In genomic region chr1:54220004-54220811, GRCh38 we compare ENCODE assay signal across 8 cellular contexts. TPM values are rescaled to one million over a fixed set of nuclear protein-coding genes. Genes with fewer than 3 reads are reported as not detected.
DNase-seq lines count a peak whose midpoint lies in the region; ATAC-seq and TF ChIP-seq lines count a peak whose summit lies in the region.

No MANE protein-coding gene starts in this region.

- no peaks in the 10 kb centered on the region for H3K9me3 Mint-ChIP-seq in CD4-positive, alpha-beta T cell

- no peak for TF ChIP-seq RAD21 in SK-N-SH (IDR thresholded peaks at IDR 0.05; ENCODE audit: low read length)

- TF ChIP-seq POLR2A in ovary (IDR thresholded peaks at IDR 0.05): no peak

- H3K4me1 Mint-ChIP-seq in CD4-positive, alpha-beta T cell (ENCODE audit: low read depth): no peaks in the 10 kb centered on the region

- no peak overlapping the region for H3K9ac ChIP-seq in SK-N-SH

- H3K4me3 Mint-ChIP-seq in CD4-positive, alpha-beta T cell: no peak overlapping the region

- WGBS in SK-N-SH (ENCODE audit: low lambda C conversion rate): 77% methylated on average over 13 of the region's 18 CpGs
- 9 to 17% (median 15%) methylated on average over 18 of the region's 18 CpGs for WGBS in ovary, 3 donors

- no peak for TF ChIP-seq CTCF in CD4-positive, alpha-beta T cell (IDR thresholded peaks at IDR 0.05)
- TF ChIP-seq CTCF in SK-N-SH (IDR thresholded peaks at IDR 0.05) (no peak), foreskin fibroblast (IDR thresholded peaks at IDR 0.05; ENCODE audit: low read depth, low read length) (no peak), ovary (IDR thresholded peaks at IDR 0.05) (no peak)

- intact Hi-C loops in CD4-positive, alpha-beta T cell (cut with DNase I, micrococcal nuclease): no loop called here
- intact Hi-C loops in ovary (cut with DNase I): no loop called here

- no peaks in the 10 kb centered on the region for H3K9me3 ChIP-seq in CD4-positive, alpha-beta T cell (ENCODE audit: control insufficient read depth, low read length)
- H3K9me3 ChIP-seq in SK-N-SH (no peaks in the 10 kb centered on the region), ovary (no peaks in the 10 kb centered on the region)

- H3K79me2 ChIP-seq in SK-N-SH (ENCODE audit: insufficient read depth): no peaks in the 10 kb centered on the region

- H3F3A ChIP-seq in SK-N-SH (replicated peaks; ENCODE audit: insufficient read depth): peaks cover 10% of the 10 kb centered on the region

- H3K4me3 ChIP-seq in SK-N-SH (ENCODE audit: low read depth in 2 of 2, low read length in 1 of 2) (no peak overlapping the region), foreskin fibroblast (ENCODE audit: low read depth in 1 of 2, low read length in 2 of 2) (peak overlapping the region in 1 of 2 donors; percentile 5), ovary (no peak overlapping the region)

- no peak overlapping the region for H3K4me2 ChIP-seq in SK-N-SH

- H2AFZ ChIP-seq in SK-N-SH (ENCODE audit: low read depth): no peak overlapping the region

- no peaks in the 10 kb centered on the region for H4K20me1 ChIP-seq in SK-N-SH (ENCODE audit: insufficient read depth)

- peaks cover 65% of the 10 kb centered on the region for H3K36me3 Mint-ChIP-seq in CD4-positive, alpha-beta T cell (ENCODE audit: low read depth)

- no peak overlapping the region for H3K27ac ChIP-seq in CD4-positive, alpha-beta T cell (ENCODE audit: low read depth, low read length)
- H3K27ac ChIP-seq in SK-N-SH (ENCODE audit: low read depth in 2 of 2, low read length in 1 of 2): peak overlapping the region; percentile 26 to 29; a peak in 3 of 4 replicates
- peak overlapping the region; percentile 29 to 59 for H3K27ac ChIP-seq in ovary

- peak overlapping the region; percentile 31 for H3K27ac Mint-ChIP-seq in CD4-positive, alpha-beta T cell

- H3K4me1 ChIP-seq in SK-N-SH (ENCODE audit: control insufficient read depth in 1 of 2, insufficient read depth in 2 of 2, low read depth in 1 of 2, low read length in 1 of 2) (peaks cover 0 to 52% of the 10 kb centered on the region in 2 experiments; a peak in 2 of 4 replicates), ovary (ENCODE audit: insufficient read depth) (peaks cover 14% of the 10 kb centered on the region)

- H3K9me2 ChIP-seq in SK-N-SH: no peaks in the 10 kb centered on the region

- peaks cover 7 to 39% of the 10 kb centered on the region in 2 experiments for H3K36me3 ChIP-seq in SK-N-SH (replicated peaks in 1 of 2; ENCODE audit: control insufficient read depth in 1 of 2, insufficient read depth in 2 of 2, low read length in 1 of 2)
- no peaks in the 10 kb centered on the region for H3K36me3 ChIP-seq in ovary

- ATAC-seq in CD4-positive, alpha-beta T cell (ENCODE audit: poor library complexity): no peak
- ATAC-seq in GM18907 (IDR thresholded peaks at IDR 0.05; ENCODE audit: unreplicated experiment): no peak
- ATAC-seq in HG03108 (IDR thresholded peaks at IDR 0.05; ENCODE audit: unreplicated experiment): no peak
- no peak for ATAC-seq in GM18868 (IDR thresholded peaks at IDR 0.05; ENCODE audit: unreplicated experiment)

- CTCF ChIA-PET in CD4-positive, alpha-beta T cell (lab: Charles Lee): no interaction called here
- CTCF ChIA-PET in SK-N-SH (lab: Yijun Ruan, JAX): interaction anchor here (0.7 to 1.6 kb wide), 6 partner anchors 19 to 269 kb away, joined by 3 to 4 read pairs (median 3); no protein-coding TSS in a partner anchor

- no peak for TF ChIP-seq EP300 in SK-N-SH (IDR thresholded peaks at IDR 0.05; ENCODE audit: borderline replicate concordance in 1 of 2, low read depth in 1 of 2, low read length in 1 of 2)
- no peak for TF ChIP-seq EP300 in ovary (IDR thresholded peaks at IDR 0.05)

- H3K27me3 Mint-ChIP-seq in CD4-positive, alpha-beta T cell: no peaks in the 10 kb centered on the region

- no peaks in the 10 kb centered on the region for H3K27me3 ChIP-seq in CD4-positive, alpha-beta T cell (ENCODE audit: control insufficient read depth, insufficient read depth, low read length)
- H3K27me3 ChIP-seq in SK-N-SH (ENCODE audit: insufficient read depth) (no peaks in the 10 kb centered on the region), ovary (no peaks in the 10 kb centered on the region)

- POLR2A ChIA-PET in CD4-positive, alpha-beta T cell (lab: Charles Lee): no interaction called here
- POLR2A ChIA-PET in SK-N-SH (lab: Yijun Ruan, JAX): interaction anchor here (1.2 kb wide), 1 partner anchor 20 kb away, joined by 4 read pairs; the partner anchor contains the start of genes CYB5RL and MRPL37

- no peak for DNase-seq in CD4-positive, alpha-beta T cell
- no peak for DNase-seq in SK-N-SH
- peak; percentile 74 to 82 for DNase-seq in foreskin fibroblast
- DNase-seq in ovary: peak; percentile 76 to 84 (median 78)
- DNase-seq in effector CD4-positive, alpha-beta T cell: no peak

TF ChIP-seq in SK-N-SH, 30 proteins besides CTCF, POLR2A, EP300 and RAD21:
- TF ChIP-seq PBX3 (IDR thresholded peaks at IDR 0.05) (no peak), GABPA (IDR thresholded peaks at IDR 0.05; ENCODE audit: low read depth) (no peak), FOXM1 (IDR thresholded peaks at IDR 0.05; ENCODE audit: low read depth) (no peak), MXI1 (IDR thresholded peaks at IDR 0.05; ENCODE audit: low read depth, low read length) (0 out of 2 replicates have a peak, but pooled peaks have one; percentile 20)

RNA-seq across cellular contexts. Expression of gene MRPL37, which starts 20.2 kb away (rescaled TPM):
- total RNA-seq in CD4-positive, alpha-beta T cell: 10 to 100 TPM; 24.0 to 24.4 TPM
- polyA plus RNA-seq in SK-N-SH (2012; rRNA removed) (10.1 and 11.3 TPM in 2 replicates), ovary (10 to 100 TPM; 43.3 to 86.6 TPM)
- 13.6 and 14.2 TPM in 2 replicates for polyA plus RNA-seq in SK-N-SH (2012; cell fraction: cytosol; rRNA removed)
- polyA plus RNA-seq in SK-N-SH (2012; cell fraction: nucleus; rRNA removed): 8.8 and 11.7 TPM in 2 replicates
- 10 to 100 TPM; 36.2 to 60.1 (median 47.9) TPM for total RNA-seq in ovary

RNA-seq across cellular contexts. Expression of gene CYB5RL, which starts 20.4 kb away (rescaled TPM):
- total RNA-seq in CD4-positive, alpha-beta T cell: 1 to 10 TPM; 2.0 to 2.1 TPM
- polyA plus RNA-seq in SK-N-SH (2012; rRNA removed): 3.3 and 4.7 TPM in 2 replicates
- 2.2 and 3.0 TPM in 2 replicates for polyA plus RNA-seq in SK-N-SH (2012; cell fraction: cytosol; rRNA removed)
- polyA plus RNA-seq in SK-N-SH (2012; cell fraction: nucleus; rRNA removed): 5.9 and 7.0 TPM in 2 replicates
- total RNA-seq in ovary: 1 to 10 TPM; 2.3 to 9.6 (median 7.4) TPM
- polyA plus RNA-seq in ovary: 1 to 10 TPM; 3.2 to 7.5 TPM

Comparison
In these comparisons a context has a peak if more than half of its experiments do, and no peak if none do; other contexts are left out.
1. DNase-seq: peak in foreskin fibroblast (2 of 2) and ovary (5 of 5); none in CD4-positive, alpha-beta T cell (0 of 10), SK-N-SH (single experiment) and effector CD4-positive, alpha-beta T cell (single experiment).